In the genomic region with DNA sequence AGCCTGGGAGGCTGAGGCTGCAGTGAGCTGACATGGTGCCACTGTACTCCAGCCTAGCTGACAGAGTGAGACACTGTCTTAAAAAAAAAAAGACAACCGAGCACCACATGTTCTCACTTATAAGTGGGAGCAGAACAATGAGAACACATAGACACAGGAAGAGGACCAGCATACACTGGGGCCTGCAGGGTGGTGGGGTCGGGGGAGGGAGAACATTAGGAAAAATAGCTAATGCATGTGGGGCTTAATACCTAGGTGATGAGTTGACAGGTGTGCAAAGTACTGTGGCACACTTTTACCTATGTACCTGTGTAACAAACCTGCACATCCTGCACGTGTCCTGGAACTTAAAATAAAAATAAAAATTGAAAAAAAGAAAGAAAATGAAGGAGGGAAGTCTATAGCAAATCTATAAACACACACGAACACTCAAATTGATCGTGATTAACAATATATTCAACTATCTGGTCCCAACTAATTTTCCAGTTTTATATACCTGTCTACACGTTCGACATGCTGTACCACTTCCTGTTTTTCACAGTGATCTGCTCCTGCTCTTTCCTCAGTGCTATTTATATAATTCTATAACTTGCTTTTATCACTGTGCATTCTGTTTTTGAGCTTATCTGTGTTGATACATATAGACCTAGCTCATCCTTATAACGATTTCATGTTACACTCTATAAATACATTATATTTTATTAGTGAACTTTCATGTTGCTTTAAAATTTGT, we compare ENCODE assay signal across 1 cellular context.
TF ChIP-seq lines count a peak whose summit lies in the region.

No MANE protein-coding gene starts in this region.

TF ChIP-seq in GM12878, 131 proteins besides CTCF, POLR2A, EP300 and RAD21:
- TF ChIP-seq SPI1 (IDR thresholded peaks at IDR 0.05; ENCODE audit: borderline replicate concordance, insufficient read depth, low read depth, low read length) (peak; percentile 49), SREBF1 (IDR thresholded peaks at IDR 0.05; ENCODE audit: low read length) (no peak), SREBF2 (IDR thresholded peaks at IDR 0.05; ENCODE audit: low read length) (no peak), ZNF217 (IDR thresholded peaks at IDR 0.05) (no peak)
- TF ChIP-seq, protein P1, sequence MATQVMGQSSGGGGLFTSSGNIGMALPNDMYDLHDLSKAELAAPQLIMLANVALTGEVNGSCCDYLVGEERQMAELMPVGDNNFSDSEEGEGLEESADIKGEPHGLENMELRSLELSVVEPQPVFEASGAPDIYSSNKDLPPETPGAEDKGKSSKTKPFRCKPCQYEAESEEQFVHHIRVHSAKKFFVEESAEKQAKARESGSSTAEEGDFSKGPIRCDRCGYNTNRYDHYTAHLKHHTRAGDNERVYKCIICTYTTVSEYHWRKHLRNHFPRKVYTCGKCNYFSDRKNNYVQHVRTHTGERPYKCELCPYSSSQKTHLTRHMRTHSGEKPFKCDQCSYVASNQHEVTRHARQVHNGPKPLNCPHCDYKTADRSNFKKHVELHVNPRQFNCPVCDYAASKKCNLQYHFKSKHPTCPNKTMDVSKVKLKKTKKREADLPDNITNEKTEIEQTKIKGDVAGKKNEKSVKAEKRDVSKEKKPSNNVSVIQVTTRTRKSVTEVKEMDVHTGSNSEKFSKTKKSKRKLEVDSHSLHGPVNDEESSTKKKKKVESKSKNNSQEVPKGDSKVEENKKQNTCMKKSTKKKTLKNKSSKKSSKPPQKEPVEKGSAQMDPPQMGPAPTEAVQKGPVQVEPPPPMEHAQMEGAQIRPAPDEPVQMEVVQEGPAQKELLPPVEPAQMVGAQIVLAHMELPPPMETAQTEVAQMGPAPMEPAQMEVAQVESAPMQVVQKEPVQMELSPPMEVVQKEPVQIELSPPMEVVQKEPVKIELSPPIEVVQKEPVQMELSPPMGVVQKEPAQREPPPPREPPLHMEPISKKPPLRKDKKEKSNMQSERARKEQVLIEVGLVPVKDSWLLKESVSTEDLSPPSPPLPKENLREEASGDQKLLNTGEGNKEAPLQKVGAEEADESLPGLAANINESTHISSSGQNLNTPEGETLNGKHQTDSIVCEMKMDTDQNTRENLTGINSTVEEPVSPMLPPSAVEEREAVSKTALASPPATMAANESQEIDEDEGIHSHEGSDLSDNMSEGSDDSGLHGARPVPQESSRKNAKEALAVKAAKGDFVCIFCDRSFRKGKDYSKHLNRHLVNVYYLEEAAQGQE (IDR thresholded peaks at IDR 0.05; ENCODE audit: low read depth, low read length): no peak
- TF ChIP-seq, protein P2, sequence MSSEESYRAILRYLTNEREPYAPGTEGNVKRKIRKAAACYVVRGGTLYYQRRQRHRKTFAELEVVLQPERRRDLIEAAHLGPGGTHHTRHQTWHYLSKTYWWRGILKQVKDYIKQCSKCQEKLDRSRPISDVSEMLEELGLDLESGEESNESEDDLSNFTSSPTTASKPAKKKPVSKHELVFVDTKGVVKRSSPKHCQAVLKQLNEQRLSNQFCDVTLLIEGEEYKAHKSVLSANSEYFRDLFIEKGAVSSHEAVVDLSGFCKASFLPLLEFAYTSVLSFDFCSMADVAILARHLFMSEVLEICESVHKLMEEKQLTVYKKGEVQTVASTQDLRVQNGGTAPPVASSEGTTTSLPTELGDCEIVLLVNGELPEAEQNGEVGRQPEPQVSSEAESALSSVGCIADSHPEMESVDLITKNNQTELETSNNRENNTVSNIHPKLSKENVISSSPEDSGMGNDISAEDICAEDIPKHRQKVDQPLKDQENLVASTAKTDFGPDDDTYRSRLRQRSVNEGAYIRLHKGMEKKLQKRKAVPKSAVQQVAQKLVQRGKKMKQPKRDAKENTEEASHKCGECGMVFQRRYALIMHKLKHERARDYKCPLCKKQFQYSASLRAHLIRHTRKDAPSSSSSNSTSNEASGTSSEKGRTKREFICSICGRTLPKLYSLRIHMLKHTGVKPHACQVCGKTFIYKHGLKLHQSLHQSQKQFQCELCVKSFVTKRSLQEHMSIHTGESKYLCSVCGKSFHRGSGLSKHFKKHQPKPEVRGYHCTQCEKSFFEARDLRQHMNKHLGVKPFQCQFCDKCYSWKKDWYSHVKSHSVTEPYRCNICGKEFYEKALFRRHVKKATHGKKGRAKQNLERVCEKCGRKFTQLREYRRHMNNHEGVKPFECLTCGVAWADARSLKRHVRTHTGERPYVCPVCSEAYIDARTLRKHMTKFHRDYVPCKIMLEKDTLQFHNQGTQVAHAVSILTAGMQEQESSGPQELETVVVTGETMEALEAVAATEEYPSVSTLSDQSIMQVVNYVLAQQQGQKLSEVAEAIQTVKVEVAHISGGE (CRISPR knock-in tag; IDR thresholded peaks at IDR 0.05): no peak
- TF ChIP-seq, protein P3, sequence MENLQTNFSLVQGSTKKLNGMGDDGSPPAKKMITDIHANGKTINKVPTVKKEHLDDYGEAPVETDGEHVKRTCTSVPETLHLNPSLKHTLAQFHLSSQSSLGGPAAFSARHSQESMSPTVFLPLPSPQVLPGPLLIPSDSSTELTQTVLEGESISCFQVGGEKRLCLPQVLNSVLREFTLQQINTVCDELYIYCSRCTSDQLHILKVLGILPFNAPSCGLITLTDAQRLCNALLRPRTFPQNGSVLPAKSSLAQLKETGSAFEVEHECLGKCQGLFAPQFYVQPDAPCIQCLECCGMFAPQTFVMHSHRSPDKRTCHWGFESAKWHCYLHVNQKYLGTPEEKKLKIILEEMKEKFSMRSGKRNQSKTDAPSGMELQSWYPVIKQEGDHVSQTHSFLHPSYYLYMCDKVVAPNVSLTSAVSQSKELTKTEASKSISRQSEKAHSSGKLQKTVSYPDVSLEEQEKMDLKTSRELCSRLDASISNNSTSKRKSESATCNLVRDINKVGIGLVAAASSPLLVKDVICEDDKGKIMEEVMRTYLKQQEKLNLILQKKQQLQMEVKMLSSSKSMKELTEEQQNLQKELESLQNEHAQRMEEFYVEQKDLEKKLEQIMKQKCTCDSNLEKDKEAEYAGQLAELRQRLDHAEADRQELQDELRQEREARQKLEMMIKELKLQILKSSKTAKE (IDR thresholded peaks at IDR 0.05; ENCODE audit: low read depth, poor library complexity, severe bottlenecking): no peak
- TF ChIP-seq, protein P4, sequence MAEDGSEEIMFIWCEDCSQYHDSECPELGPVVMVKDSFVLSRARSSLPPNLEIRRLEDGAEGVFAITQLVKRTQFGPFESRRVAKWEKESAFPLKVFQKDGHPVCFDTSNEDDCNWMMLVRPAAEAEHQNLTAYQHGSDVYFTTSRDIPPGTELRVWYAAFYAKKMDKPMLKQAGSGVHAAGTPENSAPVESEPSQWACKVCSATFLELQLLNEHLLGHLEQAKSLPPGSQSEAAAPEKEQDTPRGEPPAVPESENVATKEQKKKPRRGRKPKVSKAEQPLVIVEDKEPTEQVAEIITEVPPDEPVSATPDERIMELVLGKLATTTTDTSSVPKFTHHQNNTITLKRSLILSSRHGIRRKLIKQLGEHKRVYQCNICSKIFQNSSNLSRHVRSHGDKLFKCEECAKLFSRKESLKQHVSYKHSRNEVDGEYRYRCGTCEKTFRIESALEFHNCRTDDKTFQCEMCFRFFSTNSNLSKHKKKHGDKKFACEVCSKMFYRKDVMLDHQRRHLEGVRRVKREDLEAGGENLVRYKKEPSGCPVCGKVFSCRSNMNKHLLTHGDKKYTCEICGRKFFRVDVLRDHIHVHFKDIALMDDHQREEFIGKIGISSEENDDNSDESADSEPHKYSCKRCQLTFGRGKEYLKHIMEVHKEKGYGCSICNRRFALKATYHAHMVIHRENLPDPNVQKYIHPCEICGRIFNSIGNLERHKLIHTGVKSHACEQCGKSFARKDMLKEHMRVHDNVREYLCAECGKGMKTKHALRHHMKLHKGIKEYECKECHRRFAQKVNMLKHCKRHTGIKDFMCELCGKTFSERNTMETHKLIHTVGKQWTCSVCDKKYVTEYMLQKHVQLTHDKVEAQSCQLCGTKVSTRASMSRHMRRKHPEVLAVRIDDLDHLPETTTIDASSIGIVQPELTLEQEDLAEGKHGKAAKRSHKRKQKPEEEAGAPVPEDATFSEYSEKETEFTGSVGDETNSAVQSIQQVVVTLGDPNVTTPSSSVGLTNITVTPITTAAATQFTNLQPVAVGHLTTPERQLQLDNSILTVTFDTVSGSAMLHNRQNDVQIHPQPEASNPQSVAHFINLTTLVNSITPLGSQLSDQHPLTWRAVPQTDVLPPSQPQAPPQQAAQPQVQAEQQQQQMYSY (CRISPR knock-in tag; IDR thresholded peaks at IDR 0.05): no peak
